In genomic region chr3:10982782-10983181, GRCh38 we compare ENCODE assay signal across 17 cellular contexts. TPM values are rescaled to one million over a fixed set of nuclear protein-coding genes. Genes with fewer than 3 reads are reported as not detected.
DNase-seq lines count a peak whose midpoint lies in the region; ATAC-seq, FAIRE-seq and TF ChIP-seq lines count a peak whose summit lies in the region.
"Had no signal": no experiment of that assay in that cellular context is flagged by ENCODE, and none has a peak within 500 bp of the region (broad histone marks: within the 10 kb centered on the region; RNA-seq: fewer than 3 reads in every experiment).

No MANE protein-coding gene starts in this region.

- H4K8ac ChIP-seq in mesenchymal stem cell (ENCODE audit: low read length): no peak overlapping the region

- H3K9ac ChIP-seq in mesenchymal stem cell (ENCODE audit: low read length): no peak overlapping the region

- no peak overlapping the region for H2AFZ ChIP-seq in mesenchymal stem cell (ENCODE audit: low read depth, low read length)

- H2BK15ac ChIP-seq in mesenchymal stem cell (ENCODE audit: low read depth, poor library complexity, severe bottlenecking): no peak overlapping the region

- no peak overlapping the region for H2BK5ac ChIP-seq in mesenchymal stem cell (ENCODE audit: low read depth, low read length, poor library complexity, severe bottlenecking)

- BruUV-seq in MCF 10A (replicated peaks; lab: Mats Ljungman, UMichigan): no TSS peak

- H2BK12ac ChIP-seq in mesenchymal stem cell (ENCODE audit: low read length in 2 of 2): no peak overlapping the region

- H3K4ac ChIP-seq in mesenchymal stem cell (ENCODE audit: low read depth in 1 of 2, low read length in 2 of 2): no peak overlapping the region

- peaks cover 44% of the 10 kb centered on the region for H3K27me3 Mint-ChIP-seq in MCF 10A (ENCODE audit: insufficient read depth, unreplicated experiment)
- peaks cover 19% of the 10 kb centered on the region for H3K27me3 Mint-ChIP-seq in activated naive CD4-positive, alpha-beta T cell treated with anti-CD3 and anti-CD28 coated beads for 36 hours (ENCODE audit: low read depth)

- TF ChIP-seq POLR2A in breast epithelium (IDR thresholded peaks at IDR 0.05): no peak

- H2AK5ac ChIP-seq in mesenchymal stem cell (ENCODE audit: low read length, severe bottlenecking): peak overlapping the region; percentile 53

- DNase-seq in MCF 10A (ENCODE audit: unreplicated experiment) (peak; percentile 48), breast epithelium (ENCODE audit: low spot score in 2 of 2) (no peak), epithelial cell of prostate (ENCODE audit: low read depth, low spot score) (peak; percentile 41), mesenchymal stem cell (no peak), urothelium cell line (ENCODE audit: low spot score) (peak; percentile 63), HUDEP-2 (lab: John Stamatoyannopoulos, UW; ENCODE audit: unreplicated experiment in 76 of 76) (no peak)
- DNase-seq in activated naive CD4-positive, alpha-beta T cell treated with anti-CD3 and anti-CD28 coated beads for 36 hours: no peak
- DNase-seq: activated naive CD4-positive, alpha-beta T cell; GDM1 had no signal

- H3K4me3 Mint-ChIP-seq in MCF 10A (ENCODE audit: unreplicated experiment): no peak overlapping the region
- H3K4me3 Mint-ChIP-seq in activated naive CD4-positive, alpha-beta T cell treated with anti-CD3 and anti-CD28 coated beads for 36 hours: no peak overlapping the region
- H3K4me3 Mint-ChIP-seq: dendritic cell treated with granulocyte-macrophage colony-stimulating factor and Interleukin-4, amounts not matched to agents 40 ng/mL and 50 ng/mL, for 4 days had no signal

- H3K23ac ChIP-seq in mesenchymal stem cell (ENCODE audit: low read length in 2 of 2): no peak overlapping the region

- H3K4me3 ChIP-seq in breast epithelium (no peak overlapping the region), mesenchymal stem cell (ENCODE audit: insufficient read depth in 1 of 2, low read depth in 1 of 2, low read length in 2 of 2) (no peak overlapping the region)
- H3K4me3 ChIP-seq: GM12878, skin epidermis had no signal

- intact Hi-C loops in MCF 10A (cut with micrococcal nuclease): loop anchor here (1.0 kb wide), 1 partner anchor 224 kb away; no protein-coding TSS in a partner anchor
- intact Hi-C loops in breast epithelium (cut with DNase I; ENCODE audit: low total_unique reads): no loop called here
- intact Hi-C loops in activated naive CD4-positive, alpha-beta T cell treated with anti-CD3 and anti-CD28 coated beads for 36 hours (cut with micrococcal nuclease): loop anchor here (5.0 kb wide), 1 partner anchor 35 kb away; no protein-coding TSS in a partner anchor

- H3K36me3 ChIP-seq in breast epithelium: no peaks in the 10 kb centered on the region
- H3K36me3 ChIP-seq in mesenchymal stem cell (ENCODE audit: control insufficient read depth in 1 of 2, insufficient read depth in 2 of 2, low read depth in 1 of 2, low read length in 2 of 2): no peaks in the 10 kb centered on the region
- H3K36me3 ChIP-seq: ascending aorta had no signal

- no peak overlapping the region for H3K4me2 ChIP-seq in mesenchymal stem cell (ENCODE audit: low read length, poor library complexity, severe bottlenecking)

- H3K18ac ChIP-seq in mesenchymal stem cell (ENCODE audit: low read depth in 1 of 2, low read length in 2 of 2): no peak overlapping the region

- no peaks in the 10 kb centered on the region for H3K79me1 ChIP-seq in mesenchymal stem cell (replicated peaks; ENCODE audit: low read length, poor library complexity, severe bottlenecking)

- TF ChIP-seq CTCF in MCF 10A (IDR thresholded peaks at IDR 0.05; ENCODE audit: unreplicated experiment): no peak
- no peak for TF ChIP-seq CTCF in breast epithelium (IDR thresholded peaks at IDR 0.05)

- no peak for FAIRE-seq in urothelium cell line (lab: Jason Lieb, UNC)

- H4K91ac ChIP-seq in mesenchymal stem cell (ENCODE audit: low read length): no peak overlapping the region

- H3K27ac ChIP-seq in breast epithelium (no peak overlapping the region), epithelial cell of prostate (no peak overlapping the region), mesenchymal stem cell (ENCODE audit: low read length, poor library complexity, severe bottlenecking) (no peak overlapping the region)
- H3K27ac ChIP-seq: 22Rv1, ascending aorta, skin epidermis had no signal

- 41% methylated on average over 4 of the region's 4 CpGs for WGBS in mesenchymal stem cell

- H3K27ac Mint-ChIP-seq in MCF 10A (ENCODE audit: low read depth, unreplicated experiment): no peak overlapping the region
- H3K27ac Mint-ChIP-seq in activated naive CD4-positive, alpha-beta T cell treated with anti-CD3 and anti-CD28 coated beads for 36 hours: no peak overlapping the region
- H3K27ac Mint-ChIP-seq: dendritic cell treated with granulocyte-macrophage colony-stimulating factor and Interleukin-4, amounts not matched to agents 40 ng/mL and 50 ng/mL, for 4 days had no signal

- H3K4me1 Mint-ChIP-seq in MCF 10A (ENCODE audit: insufficient read depth, unreplicated experiment): peaks cover 11% of the 10 kb centered on the region
- H3K4me1 Mint-ChIP-seq in activated naive CD4-positive, alpha-beta T cell treated with anti-CD3 and anti-CD28 coated beads for 36 hours (ENCODE audit: low read depth): no peaks in the 10 kb centered on the region

- POLR2A ChIA-PET in MCF 10A (lab: Yijun Ruan, JAX): interaction anchor here (0.6 kb wide), 1 partner anchor 15 kb away, joined by 3 read pairs; no protein-coding TSS in a partner anchor

- H3K9me3 Mint-ChIP-seq in MCF 10A (ENCODE audit: unreplicated experiment): no peaks in the 10 kb centered on the region
- no peaks in the 10 kb centered on the region for H3K9me3 Mint-ChIP-seq in activated naive CD4-positive, alpha-beta T cell treated with anti-CD3 and anti-CD28 coated beads for 36 hours
- H3K9me3 Mint-ChIP-seq: dendritic cell treated with granulocyte-macrophage colony-stimulating factor and Interleukin-4, amounts not matched to agents 40 ng/mL and 50 ng/mL, for 4 days had no signal

- H2BK120ac ChIP-seq in mesenchymal stem cell (ENCODE audit: low read depth, low read length): no peak overlapping the region

- no peaks in the 10 kb centered on the region for H3K36me3 Mint-ChIP-seq in MCF 10A (ENCODE audit: insufficient read depth, unreplicated experiment)
- H3K36me3 Mint-ChIP-seq in activated naive CD4-positive, alpha-beta T cell treated with anti-CD3 and anti-CD28 coated beads for 36 hours (ENCODE audit: low read depth): no peaks in the 10 kb centered on the region

- H3K27me3 ChIP-seq in breast epithelium: no peaks in the 10 kb centered on the region
- peaks cover 35 to 52% of the 10 kb centered on the region in 2 experiments for H3K27me3 ChIP-seq in mesenchymal stem cell (ENCODE audit: control insufficient read depth in 1 of 2, insufficient read depth in 1 of 2, low read length in 2 of 2)
- H3K27me3 ChIP-seq: ascending aorta had no signal

- H3K14ac ChIP-seq in mesenchymal stem cell (ENCODE audit: low read length in 2 of 2): no peak overlapping the region

- H3K4me1 ChIP-seq in breast epithelium: no peaks in the 10 kb centered on the region
- H3K4me1 ChIP-seq in mesenchymal stem cell (ENCODE audit: control insufficient read depth, insufficient read depth, low read depth, low read length): peaks cover 6% of the 10 kb centered on the region

- CTCF ChIA-PET in MCF 10A (lab: Yijun Ruan, JAX): interaction anchor here (0.6 to 4.7 kb wide), 28 partner anchors 8 to 800 kb away, joined by 3 to 43 read pairs (median 4); no protein-coding TSS in a partner anchor
- CTCF ChIA-PET in activated naive CD4-positive, alpha-beta T cell treated with anti-CD3 and anti-CD28 coated beads for 36 hours (lab: Charles Lee): interaction anchor here (0.6 to 1.8 kb wide), 7 partner anchors 12 to 274 kb away, joined by 3 to 6 read pairs (median 3); no protein-coding TSS in a partner anchor

- H3K9me3 ChIP-seq in breast epithelium: no peaks in the 10 kb centered on the region
- H3K9me3 ChIP-seq in mesenchymal stem cell (ENCODE audit: control insufficient read depth, low read length): no peaks in the 10 kb centered on the region
- H3K9me3 ChIP-seq: ascending aorta had no signal

- ATAC-seq in HG03439 (IDR thresholded peaks at IDR 0.05; ENCODE audit: unreplicated experiment): no peak

RNA-seq across cellular contexts. Expression of gene SLC6A1, which starts 9.8 kb away (rescaled TPM):
- total RNA-seq in MCF 10A (2022): not detected in 2 replicates
- total RNA-seq in breast epithelium: under 1 TPM; under 0.01 to 0.32 (median 0.29) TPM
- polyA plus RNA-seq in mesenchymal stem cell (2013, experiment 1 of 2): not detected
- polyA plus RNA-seq in mesenchymal stem cell (2013, experiment 2 of 2): not detected
- total RNA-seq in activated naive CD4-positive, alpha-beta T cell treated with anti-CD3 and anti-CD28 coated beads for 36 hours: not detected
- total RNA-seq: GM12878, SK-MEL-5 had no signal
- polyA plus RNA-seq: BJ, GM12878 had no signal

Comparison
In these comparisons a context has a peak if more than half of its experiments do, and no peak if none do; other contexts are left out.
1. DNase-seq: peak in MCF 10A (single experiment), epithelial cell of prostate (single experiment) and urothelium cell line (single experiment); none in breast epithelium (0 of 2), mesenchymal stem cell (single experiment), activated naive CD4-positive, alpha-beta T cell treated with anti-CD3 and anti-CD28 coated beads for 36 hours (single experiment) and HUDEP-2 (0 of 76).